Comparison of ENCODE assay signal across 8 cellular contexts in genomic region chr9:137070201-137070905, GRCh38. TPM values are rescaled to one million over a fixed set of nuclear protein-coding genes. Genes with fewer than 3 reads are reported as not detected.
DNase-seq lines count a peak whose midpoint lies in the region; ATAC-seq and TF ChIP-seq lines count a peak whose summit lies in the region.

Gene SAPCD2 (minus strand): TSS chr9:137070557. CDS start chr9:137070460, 97 bp downstream.

- H3K4me2 ChIP-seq in BLaER1, result peak within 1 kb of the TSS; percentile 100

- WGBS in lower leg skin, 2 donors, result 0 to 1% methylated on average over 30 to 35 of the region's 74 CpGs

- TF ChIP-seq POLR2A in lower leg skin (IDR thresholded peaks at IDR 0.05), result no peak

- H3K9ac ChIP-seq in BLaER1, result peak within 1 kb of the TSS; percentile 79

- intact Hi-C loops in dorsolateral prefrontal cortex (cut with DNase I), result no loop called here
- intact Hi-C loops in lower leg skin (cut with DNase I; ENCODE audit: low total_unique reads), result no loop called here

- peaks cover 62% of the 10 kb centered on the region for H3K4me1 ChIP-seq in BLaER1

- H3K27ac ChIP-seq in BLaER1, result peak within 1 kb of the TSS; percentile 86
- H3K27ac ChIP-seq in dorsolateral prefrontal cortex, result peak within 1 kb of the TSS; percentile 83 to 99 (median 97)

- peaks cover 18% of the 10 kb centered on the region for H3K36me3 ChIP-seq in BLaER1

- H3K27me3 ChIP-seq in BLaER1 (no peaks in the 10 kb centered on the region), dorsolateral prefrontal cortex (peaks cover 0 to 11% (median 0%) of the 10 kb centered on the region in 45 donors)

- TF ChIP-seq CTCF in dorsolateral prefrontal cortex (IDR thresholded peaks at IDR 0.05 in 54 of 56, conservative IDR thresholded peaks at IDR 0.05 in 2 of 56; ENCODE audit: low read depth in 1 of 56, partially characterized antibody in 56 of 56) (peak in 3 of 56 donors; percentile 5 to 11 (median 6)), lower leg skin (IDR thresholded peaks at IDR 0.05) (no peak)

- peak; percentile 80 for ATAC-seq in GM19395 (IDR thresholded peaks at IDR 0.05; ENCODE audit: unreplicated experiment)
- ATAC-seq in HG03571 (IDR thresholded peaks at IDR 0.05; ENCODE audit: unreplicated experiment), result peak; percentile 55

- DNase-seq in NCI-H82 treated with DMSO at 0.1 percent for 48 hours (lab: John Stamatoyannopoulos, UW; ENCODE audit: unreplicated experiment) (peak; percentile 74), dorsolateral prefrontal cortex (peak; percentile 74 to 91 (median 86)), lower leg skin (ENCODE audit: low spot score in 2 of 2) (peak; percentile 85 to 97)
- peak; percentile 74 to 76 for DNase-seq in activated CD4-positive, alpha-beta T cell treated with anti-CD3 and anti-CD28 coated beads, Interleukin-2, amount 50 U/mL, for 4 hours
- DNase-seq in stimulated activated CD4-positive, alpha-beta T cell treated with anti-CD3 and anti-CD28 coated beads, Interleukin-4, amount 100 ng/mL, for 48 hours (ENCODE audit: low read depth in 2 of 2), result peak; percentile 72 to 79

- no peaks in the 10 kb centered on the region for H3K9me3 ChIP-seq in BLaER1

- peaks cover 48% of the 10 kb centered on the region for H4K20me1 ChIP-seq in BLaER1

- H3K4me3 ChIP-seq in BLaER1 (peak within 1 kb of the TSS; percentile 82), dorsolateral prefrontal cortex (peak within 1 kb of the TSS; percentile 30 to 70 (median 53)), lower leg skin (ENCODE audit: low read depth, poor library complexity, severe bottlenecking) (peak within 1 kb of the TSS; percentile 7)

RNA-seq across cellular contexts. Expression of gene SAPCD2, which starts in this region (rescaled TPM):
- total RNA-seq in dorsolateral prefrontal cortex (10 to 100 TPM in 1 of 120 experiments, 1 to 10 TPM in 119; 1.7 to 11.5 (median 5.4) TPM), lower leg skin (10 to 100 TPM in 2 of 4 donors, 1 to 10 TPM in 2; 5.7 to 25.6 (median 13.7) TPM)

Comparison
In these comparisons a context has a peak if more than half of its experiments do, and no peak if none do; other contexts are left out.
1. Peak in every context shown above with its lines: DNase-seq, ATAC-seq, H3K4me3 ChIP-seq and H3K27ac ChIP-seq.
2. H3K4me3 ChIP-seq: peak in every context shown above with its lines; median percentile 82 in BLaER1; 53 in dorsolateral prefrontal cortex; 7 in lower leg skin.